In the genomic region with DNA sequence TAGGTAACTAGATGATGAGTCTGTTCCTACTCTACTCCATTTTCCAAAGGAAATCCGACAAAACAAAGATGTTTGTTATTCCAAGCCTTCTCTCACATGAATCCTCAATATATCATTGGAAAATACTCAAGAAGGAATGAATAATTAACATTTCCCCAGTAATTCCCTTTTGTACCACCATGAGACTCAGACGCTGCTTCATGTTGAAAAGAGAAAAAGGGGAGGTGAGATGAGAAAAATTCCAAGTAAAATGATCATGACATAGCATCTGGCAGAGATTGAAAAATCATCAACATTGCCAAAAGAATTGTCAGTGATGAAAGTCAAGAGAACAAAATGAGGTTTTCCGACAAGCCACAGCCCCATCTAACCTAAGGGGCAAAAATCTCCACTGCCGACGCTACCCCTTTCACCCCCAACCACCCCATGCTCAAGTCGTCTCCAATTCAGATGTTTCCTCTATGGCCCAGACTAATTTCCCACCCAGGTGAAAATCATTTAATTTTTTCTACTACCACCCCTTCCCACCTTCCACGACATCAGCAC, we compare ENCODE assay signal across 8 cellular contexts. TPM values are rescaled to one million over a fixed set of nuclear protein-coding genes. Genes with fewer than 3 reads are reported as not detected.
DNase-seq lines count a peak whose midpoint lies in the region; ATAC-seq lines count a peak whose summit lies in the region.

No MANE protein-coding gene starts in this region.

- H3K18ac ChIP-seq in neuronal stem cell (ENCODE audit: low read length), result no peak overlapping the region

- no peaks in the 10 kb centered on the region for H3K9me3 Mint-ChIP-seq in activated CD4-positive, alpha-beta T cell treated with anti-CD3 and anti-CD28 coated beads for 36 hours (ENCODE audit: low read depth)

- no peak overlapping the region for H2AK5ac ChIP-seq in neuronal stem cell (ENCODE audit: low read depth, low read length)

- peak overlapping the region; percentile 86 for H3K27ac Mint-ChIP-seq in activated CD4-positive, alpha-beta T cell treated with anti-CD3 and anti-CD28 coated beads for 36 hours

- H3K4me3 Mint-ChIP-seq in activated CD4-positive, alpha-beta T cell treated with anti-CD3 and anti-CD28 coated beads for 36 hours, result peak overlapping the region; percentile 97

- CTCF ChIA-PET in activated CD4-positive, alpha-beta T cell treated with anti-CD3 and anti-CD28 coated beads for 36 hours (lab: Charles Lee), result interaction anchor here (0.9 kb wide), 1 partner anchor 294 kb away, joined by 4 read pairs; no protein-coding TSS in a partner anchor

- H4K91ac ChIP-seq in neuronal stem cell (ENCODE audit: low read depth, low read length, poor library complexity), result no peak overlapping the region

- WGBS in esophagus, 2 donors, result 2 to 3% methylated on average over 7 of the region's 7 CpGs
- WGBS in neuronal stem cell (ENCODE audit: extremely low coverage in 2 of 2, insufficient read length in 2 of 2, insufficient replicate concordance in 1 of 2), 2 donors, result no CpG with 5 or more reads among the region's 7 CpGs

- H2BK5ac ChIP-seq in neuronal stem cell (ENCODE audit: low read length), result no peak overlapping the region

- no peak overlapping the region for H2BK12ac ChIP-seq in neuronal stem cell (ENCODE audit: low read length)

- DNase-seq in activated CD4-positive, alpha-beta T cell treated with anti-CD3 and anti-CD28 coated beads for 36 hours, result no peak
- no peak for DNase-seq in activated CD4-positive, alpha-beta T cell treated with anti-CD3 and anti-CD28 coated beads for 4 hours
- DNase-seq in SJSA1 (ENCODE audit: low read depth in 1 of 2, low spot score in 2 of 2) (peak in 1 of 2 experiments; percentile 10), neuronal stem cell (ENCODE audit: low spot score) (no peak)
- no peak for DNase-seq in activated effector memory CD4-positive, alpha-beta T cell treated with Interleukin-2 at 50 U/mL for 16 hours

- H3K79me1 ChIP-seq in neuronal stem cell (ENCODE audit: low read depth, low read length), result no peaks in the 10 kb centered on the region

- 0 out of 2 replicates have a peak overlapping the region, but pooled peaks have one; percentile 17 for H3K27ac ChIP-seq in SJSA1
- H3K27ac ChIP-seq in esophagus (ENCODE audit: low read depth in 2 of 2, low read length in 1 of 2), result peak overlapping the region; percentile 95 to 96
- H3K27ac ChIP-seq in neuronal stem cell (replicated peaks; ENCODE audit: low read length), result no peak overlapping the region

- intact Hi-C loops in activated CD4-positive, alpha-beta T cell treated with anti-CD3 and anti-CD28 coated beads for 36 hours (cut with DNase I, micrococcal nuclease), result loop anchor here (2.0 to 5.0 kb wide), 4 partner anchors 27 to 945 kb away; partner anchors contain the start of genes ATG16L2 (in 1 of the 2), C2CD3 (in 1 of the 2), FCHSD2 (in 1 of the 2) and MRPL48 (in 1 of the 2)

- H3K9me3 ChIP-seq in SJSA1 (replicated peaks) (no peaks in the 10 kb centered on the region), esophagus (ENCODE audit: control insufficient read depth in 2 of 2, insufficient read depth in 1 of 2, low read depth in 1 of 2, low read length in 1 of 2) (no peaks in the 10 kb centered on the region), neuronal stem cell (replicated peaks in 1 of 2; ENCODE audit: control insufficient read depth in 2 of 2, insufficient read depth in 1 of 2, low read depth in 1 of 2, low read length in 2 of 2) (no peaks in the 10 kb centered on the region)

- peak overlapping the region; percentile 99 for H3K9ac ChIP-seq in neuronal stem cell (ENCODE audit: low read depth, low read length, poor library complexity)

- H3K4me2 ChIP-seq in neuronal stem cell (ENCODE audit: insufficient read depth, low read length, poor library complexity, severe bottlenecking), result peak overlapping the region; percentile 69

- ATAC-seq in activated CD4-positive, alpha-beta T cell treated with anti-CD3 and anti-CD28 coated beads for 36 hours, result no peak
- ATAC-seq in GM21515 (IDR thresholded peaks at IDR 0.05; ENCODE audit: unreplicated experiment) (no peak), GM21619 (IDR thresholded peaks at IDR 0.05; ENCODE audit: unreplicated experiment) (no peak)

- H3K23ac ChIP-seq in neuronal stem cell (ENCODE audit: low read depth, low read length, poor library complexity), result no peak overlapping the region

- H2AFZ ChIP-seq in neuronal stem cell (ENCODE audit: low read length), result peak overlapping the region; percentile 85

- H2BK15ac ChIP-seq in neuronal stem cell (ENCODE audit: low read length), result no peak overlapping the region

- H3K14ac ChIP-seq in neuronal stem cell (ENCODE audit: low read length), result no peak overlapping the region

- no peaks in the 10 kb centered on the region for H3K27me3 Mint-ChIP-seq in activated CD4-positive, alpha-beta T cell treated with anti-CD3 and anti-CD28 coated beads for 36 hours

- H3K36me3 ChIP-seq in SJSA1, result no peaks in the 10 kb centered on the region
- H3K36me3 ChIP-seq in esophagus (ENCODE audit: control insufficient read depth in 2 of 2, insufficient read depth in 2 of 2, low read length in 1 of 2), result no peaks in the 10 kb centered on the region
- no peaks in the 10 kb centered on the region for H3K36me3 ChIP-seq in neuronal stem cell (replicated peaks in 1 of 2; ENCODE audit: control insufficient read depth in 2 of 2, insufficient read depth in 2 of 2, low read length in 2 of 2)

- POLR2A ChIA-PET in activated CD4-positive, alpha-beta T cell treated with anti-CD3 and anti-CD28 coated beads for 36 hours (lab: Charles Lee), result interaction anchor here (3.5 kb wide), 1 partner anchor 20 kb away, joined by 40 read pairs; no protein-coding TSS in a partner anchor

- H3K4me3 ChIP-seq in SJSA1 (peak overlapping the region; percentile 79), esophagus (ENCODE audit: low read depth in 1 of 2, low read length in 2 of 2) (peak overlapping the region; percentile 87 to 93), neuronal stem cell (ENCODE audit: low read length in 2 of 2) (peak overlapping the region; percentile 63 to 96)

- peaks cover 22% of the 10 kb centered on the region for H3K4me1 Mint-ChIP-seq in activated CD4-positive, alpha-beta T cell treated with anti-CD3 and anti-CD28 coated beads for 36 hours

- no peak overlapping the region for H3K4ac ChIP-seq in neuronal stem cell (ENCODE audit: low read length)

- H4K8ac ChIP-seq in neuronal stem cell (ENCODE audit: low read depth, low read length), result no peak overlapping the region

- H3K36me3 Mint-ChIP-seq in activated CD4-positive, alpha-beta T cell treated with anti-CD3 and anti-CD28 coated beads for 36 hours (ENCODE audit: low read depth), result peaks cover 12% of the 10 kb centered on the region

- no peak overlapping the region for H2BK120ac ChIP-seq in neuronal stem cell (ENCODE audit: low read depth, low read length)

- H3K27me3 ChIP-seq in SJSA1 (replicated peaks), result no peaks in the 10 kb centered on the region
- no peaks in the 10 kb centered on the region for H3K27me3 ChIP-seq in esophagus (ENCODE audit: control insufficient read depth in 1 of 2, insufficient read depth in 2 of 2, low read length in 2 of 2)
- no peaks in the 10 kb centered on the region for H3K27me3 ChIP-seq in neuronal stem cell (ENCODE audit: control insufficient read depth in 3 of 3, insufficient read depth in 3 of 3, low read depth in 1 of 3, low read length in 3 of 3)

- peaks cover 13% of the 10 kb centered on the region for H3K4me1 ChIP-seq in SJSA1 (replicated peaks)
- peaks cover 0 to 2% of the 10 kb centered on the region in 2 donors for H3K4me1 ChIP-seq in esophagus (ENCODE audit: control insufficient read depth in 2 of 2, insufficient read depth in 2 of 2, low read length in 1 of 2)
- H3K4me1 ChIP-seq in neuronal stem cell (ENCODE audit: control insufficient read depth in 2 of 2, insufficient read depth in 1 of 2, low read depth in 1 of 2, low read length in 2 of 2), result peaks cover 4 to 7% of the 10 kb centered on the region in 2 donors

RNA-seq across cellular contexts. Expression of gene RAB6A, which starts 1.3 kb away (rescaled TPM):
- 10 to 100 TPM; 57.9 to 58.9 TPM for total RNA-seq in activated CD4-positive, alpha-beta T cell treated with anti-CD3 and anti-CD28 coated beads for 36 hours
- 40.2 and 40.9 TPM in 2 replicates for total RNA-seq in SJSA1 (2014; rRNA removed; shearing (Covaris generic))
- 10 to 100 TPM; 59.4 to 73.2 TPM for polyA plus RNA-seq in esophagus
- polyA plus RNA-seq in neuronal stem cell (2013, experiment 1 of 2), result 50.2 TPM
- 51.7 TPM for polyA plus RNA-seq in neuronal stem cell (2013, experiment 2 of 2)

RNA-seq across cellular contexts. Expression of gene MRPL48, which starts 28.1 kb away (rescaled TPM):
- 10 to 100 TPM; 48.5 to 52.0 TPM for total RNA-seq in activated CD4-positive, alpha-beta T cell treated with anti-CD3 and anti-CD28 coated beads for 36 hours
- 32.8 and 40.8 TPM in 2 replicates for total RNA-seq in SJSA1 (2014; rRNA removed; shearing (Covaris generic))
- polyA plus RNA-seq in esophagus, result 10 to 100 TPM; 26.2 to 31.3 TPM
- 51.6 TPM for polyA plus RNA-seq in neuronal stem cell (2013, experiment 1 of 2)
- polyA plus RNA-seq in neuronal stem cell (2013, experiment 2 of 2), result 56.4 TPM
